In the genomic region with DNA sequence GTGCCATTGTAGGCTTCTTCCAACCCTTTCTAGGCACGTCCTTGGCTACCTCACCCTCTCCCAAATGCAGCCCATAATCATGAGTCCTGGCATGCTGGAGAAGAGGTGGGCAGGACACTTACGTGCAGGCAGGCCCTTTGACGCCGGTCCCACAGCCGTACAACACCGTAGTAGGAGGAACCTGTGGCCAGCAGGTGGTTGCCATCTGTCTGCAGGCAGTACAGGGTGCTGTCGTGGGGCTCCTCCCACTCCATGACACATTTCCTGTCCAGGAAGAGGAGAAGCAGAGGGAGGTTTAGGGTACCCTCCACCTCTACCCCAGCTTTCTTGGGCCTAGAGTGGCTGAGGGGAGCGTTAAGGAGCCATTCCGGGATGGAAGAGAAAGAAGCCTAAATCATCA, we compare ENCODE assay signal across 10 cellular contexts. TPM values are rescaled to one million over a fixed set of nuclear protein-coding genes. Genes with fewer than 3 reads are reported as not detected.
DNase-seq lines count a peak whose midpoint lies in the region; ATAC-seq and TF ChIP-seq lines count a peak whose summit lies in the region.
"Had no signal": no experiment of that assay in that cellular context is flagged by ENCODE, and none has a peak within 500 bp of the region (broad histone marks: within the 10 kb centered on the region; RNA-seq: fewer than 3 reads in every experiment).

No MANE protein-coding gene starts in this region.

- TF ChIP-seq CTCF in cardiac fibroblast (IDR thresholded peaks at IDR 0.05; ENCODE audit: low read depth, low read length): no peak
- no peak for TF ChIP-seq CTCF in esophagus muscularis mucosa (IDR thresholded peaks at IDR 0.05)

- H3K9me3 ChIP-seq in esophagus muscularis mucosa: no peaks in the 10 kb centered on the region

- DNase-seq in activated CD8-positive, alpha-beta memory T cell treated with anti-CD3 and anti-CD28 coated beads, Interleukin-2, amount 10 ng/mL, durations not matched to agents 7 days and 5 days: peak; percentile 59
- DNase-seq in activated CD8-positive, alpha-beta memory T cell treated with anti-CD3 and anti-CD28 coated beads, Interleukin-2, amount 50 U/mL, for 4 hours: no peak
- peak; percentile 7 for DNase-seq in MV-4-11 (lab: John Stamatoyannopoulos, UW)
- peak; percentile 18 to 36 for DNase-seq in cardiac fibroblast (ENCODE audit: low read depth in 2 of 2)
- peak; percentile 42 for DNase-seq in stimulated activated CD8-positive, alpha-beta memory T cell treated with anti-CD3 and anti-CD28 coated beads, Interleukin-4, amount 100 ng/mL, for 48 hours
- no peak for DNase-seq in superior temporal gyrus (ENCODE audit: extremely low spot score)
- DNase-seq in esophagus muscularis mucosa (ENCODE audit: extremely low spot score): no peak
- DNase-seq: NCI-H1092 treated with DMSO at 0.1 percent for 48 hours, T-helper 9 cell had no signal

- peaks cover 18% of the 10 kb centered on the region for H3K4me1 Mint-ChIP-seq in activated CD8-positive, alpha-beta memory T cell treated with anti-CD3 and anti-CD28 coated beads, Interleukin-2, amount 10 ng/mL, durations not matched to agents 7 days and 5 days

- H3K4me3 ChIP-seq in cardiac fibroblast (replicated peaks in 1 of 2; ENCODE audit: low read depth in 2 of 2, low read length in 2 of 2) (no peak overlapping the region), esophagus muscularis mucosa (no peak overlapping the region)

- H3K27ac Mint-ChIP-seq in activated CD8-positive, alpha-beta memory T cell treated with anti-CD3 and anti-CD28 coated beads, Interleukin-2, amount 10 ng/mL, durations not matched to agents 7 days and 5 days: peak overlapping the region; percentile 65

- intact Hi-C loops in esophagus muscularis mucosa (cut with DNase I): no loop called here

- no peak for TF ChIP-seq POLR2A in esophagus muscularis mucosa (IDR thresholded peaks at IDR 0.05; ENCODE audit: low read depth)

- peaks cover 13% of the 10 kb centered on the region for H3K36me3 Mint-ChIP-seq in activated CD8-positive, alpha-beta memory T cell treated with anti-CD3 and anti-CD28 coated beads, Interleukin-2, amount 10 ng/mL, durations not matched to agents 7 days and 5 days

- H3K4me1 ChIP-seq in esophagus muscularis mucosa: peaks cover 0 to 10% (median 1%) of the 10 kb centered on the region in 4 donors

- no peak for TF ChIP-seq EP300 in esophagus muscularis mucosa (IDR thresholded peaks at IDR 0.05)

- CTCF ChIA-PET in activated CD8-positive, alpha-beta memory T cell treated with anti-CD3 and anti-CD28 coated beads, Interleukin-2, amount 10 ng/mL, durations not matched to agents 7 days and 5 days (lab: Charles Lee): interaction anchor here (1.1 kb wide), 1 partner anchor 9 kb away, joined by 5 read pairs; no protein-coding TSS in a partner anchor

- H3K27me3 ChIP-seq in esophagus muscularis mucosa: no peaks in the 10 kb centered on the region

- no peaks in the 10 kb centered on the region for H3K27me3 Mint-ChIP-seq in activated CD8-positive, alpha-beta memory T cell treated with anti-CD3 and anti-CD28 coated beads, Interleukin-2, amount 10 ng/mL, durations not matched to agents 7 days and 5 days

- H3K36me3 ChIP-seq in esophagus muscularis mucosa: peaks cover 20 to 86% (median 68%) of the 10 kb centered on the region in 4 donors

- H3K9me3 Mint-ChIP-seq in activated CD8-positive, alpha-beta memory T cell treated with anti-CD3 and anti-CD28 coated beads, Interleukin-2, amount 10 ng/mL, durations not matched to agents 7 days and 5 days (ENCODE audit: low read depth): no peaks in the 10 kb centered on the region

- H3K4me3 Mint-ChIP-seq in activated CD8-positive, alpha-beta memory T cell treated with anti-CD3 and anti-CD28 coated beads, Interleukin-2, amount 10 ng/mL, durations not matched to agents 7 days and 5 days: no peak overlapping the region

- H3K27ac ChIP-seq in esophagus muscularis mucosa (replicated peaks in 1 of 4): peak overlapping the region in 1 of 4 donors; percentile 22

- ATAC-seq in activated CD8-positive, alpha-beta memory T cell treated with anti-CD3 and anti-CD28 coated beads, Interleukin-2, amount 10 ng/mL, durations not matched to agents 7 days and 5 days: peak; percentile 70
- no peak for ATAC-seq in GM18520 (IDR thresholded peaks at IDR 0.05; ENCODE audit: unreplicated experiment)

- 64% methylated on average over 4 of the region's 9 CpGs for WGBS in esophagus muscularis mucosa

RNA-seq across cellular contexts. Expression of a gene that starts 23.4 kb away (rescaled TPM):
- total RNA-seq in activated CD8-positive, alpha-beta memory T cell treated with anti-CD3 and anti-CD28 coated beads, Interleukin-2, amount 10 ng/mL, durations not matched to agents 7 days and 5 days: 1 to 10 TPM; 3.7 to 4.2 TPM
- 10 to 100 TPM; 13.8 to 24.2 (median 18.1) TPM for total RNA-seq in esophagus muscularis mucosa

RNA-seq across cellular contexts. Expression of a gene that starts 23.4 kb away (rescaled TPM):
- total RNA-seq in activated CD8-positive, alpha-beta memory T cell treated with anti-CD3 and anti-CD28 coated beads, Interleukin-2, amount 10 ng/mL, durations not matched to agents 7 days and 5 days: 10 to 100 TPM; 30.5 to 34.1 TPM
- 10 to 100 TPM; 23.2 to 27.2 (median 26.0) TPM for total RNA-seq in esophagus muscularis mucosa

Comparison
In these comparisons a context has a peak if more than half of its experiments do, and no peak if none do; other contexts are left out.
1. DNase-seq: peak in activated CD8-positive, alpha-beta memory T cell treated with anti-CD3 and anti-CD28 coated beads, Interleukin-2, amount 10 ng/mL, durations not matched to agents 7 days and 5 days (single experiment), MV-4-11 (single experiment), cardiac fibroblast (2 of 2) and stimulated activated CD8-positive, alpha-beta memory T cell treated with anti-CD3 and anti-CD28 coated beads, Interleukin-4, amount 100 ng/mL, for 48 hours (single experiment); none in activated CD8-positive, alpha-beta memory T cell treated with anti-CD3 and anti-CD28 coated beads, Interleukin-2, amount 50 U/mL, for 4 hours (single experiment), superior temporal gyrus (single experiment) and esophagus muscularis mucosa (single experiment).